ENCODE assay signal across 2 cellular contexts in the genomic region with DNA sequence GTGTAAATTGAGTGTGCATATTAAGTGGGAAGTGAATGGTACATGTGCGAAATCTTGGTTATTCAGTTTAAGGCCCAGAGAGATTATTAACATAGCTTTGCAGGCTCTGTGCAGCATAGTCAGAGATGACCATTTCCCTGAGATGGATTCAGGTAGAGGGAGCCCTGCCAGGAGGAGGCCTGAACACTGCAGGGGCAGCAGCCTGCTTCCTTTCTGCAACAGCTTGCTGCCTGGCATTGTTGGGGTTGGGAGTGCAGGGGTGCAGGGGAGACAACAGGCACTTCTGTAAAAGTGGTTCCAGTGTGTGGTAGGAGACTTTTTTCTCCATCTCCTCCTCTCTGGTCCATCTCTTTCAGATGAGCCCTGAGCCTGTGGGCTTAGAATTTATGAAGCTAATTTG.
TF ChIP-seq lines count a peak whose summit lies in the region.

No MANE protein-coding gene starts in this region.

TF ChIP-seq in HepG2, 621 proteins besides CTCF, POLR2A, EP300 and RAD21 (continued from another document):
- TF ChIP-seq, protein P1, sequence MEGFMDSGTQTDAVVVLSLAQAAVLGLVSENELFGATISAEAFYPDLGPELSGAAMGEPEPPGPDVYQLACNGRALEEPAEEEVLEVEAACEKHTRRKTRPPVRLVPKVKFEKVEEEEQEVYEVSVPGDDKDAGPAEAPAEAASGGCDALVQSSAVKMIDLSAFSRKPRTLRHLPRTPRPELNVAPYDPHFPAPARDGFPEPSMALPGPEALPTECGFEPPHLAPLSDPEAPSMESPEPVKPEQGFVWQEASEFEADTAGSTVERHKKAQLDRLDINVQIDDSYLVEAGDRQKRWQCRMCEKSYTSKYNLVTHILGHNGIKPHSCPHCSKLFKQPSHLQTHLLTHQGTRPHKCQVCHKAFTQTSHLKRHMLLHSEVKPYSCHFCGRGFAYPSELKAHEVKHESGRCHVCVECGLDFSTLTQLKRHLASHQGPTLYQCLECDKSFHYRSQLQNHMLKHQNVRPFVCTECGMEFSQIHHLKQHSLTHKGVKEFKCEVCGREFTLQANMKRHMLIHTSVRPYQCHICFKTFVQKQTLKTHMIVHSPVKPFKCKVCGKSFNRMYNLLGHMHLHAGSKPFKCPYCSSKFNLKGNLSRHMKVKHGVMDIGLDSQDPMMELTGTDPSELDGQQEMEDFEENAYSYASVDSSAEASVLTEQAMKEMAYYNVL (CRISPR knock-in tag; IDR thresholded peaks at IDR 0.05; ENCODE audit: borderline replicate concordance) = no peak
- TF ChIP-seq, protein P2, sequence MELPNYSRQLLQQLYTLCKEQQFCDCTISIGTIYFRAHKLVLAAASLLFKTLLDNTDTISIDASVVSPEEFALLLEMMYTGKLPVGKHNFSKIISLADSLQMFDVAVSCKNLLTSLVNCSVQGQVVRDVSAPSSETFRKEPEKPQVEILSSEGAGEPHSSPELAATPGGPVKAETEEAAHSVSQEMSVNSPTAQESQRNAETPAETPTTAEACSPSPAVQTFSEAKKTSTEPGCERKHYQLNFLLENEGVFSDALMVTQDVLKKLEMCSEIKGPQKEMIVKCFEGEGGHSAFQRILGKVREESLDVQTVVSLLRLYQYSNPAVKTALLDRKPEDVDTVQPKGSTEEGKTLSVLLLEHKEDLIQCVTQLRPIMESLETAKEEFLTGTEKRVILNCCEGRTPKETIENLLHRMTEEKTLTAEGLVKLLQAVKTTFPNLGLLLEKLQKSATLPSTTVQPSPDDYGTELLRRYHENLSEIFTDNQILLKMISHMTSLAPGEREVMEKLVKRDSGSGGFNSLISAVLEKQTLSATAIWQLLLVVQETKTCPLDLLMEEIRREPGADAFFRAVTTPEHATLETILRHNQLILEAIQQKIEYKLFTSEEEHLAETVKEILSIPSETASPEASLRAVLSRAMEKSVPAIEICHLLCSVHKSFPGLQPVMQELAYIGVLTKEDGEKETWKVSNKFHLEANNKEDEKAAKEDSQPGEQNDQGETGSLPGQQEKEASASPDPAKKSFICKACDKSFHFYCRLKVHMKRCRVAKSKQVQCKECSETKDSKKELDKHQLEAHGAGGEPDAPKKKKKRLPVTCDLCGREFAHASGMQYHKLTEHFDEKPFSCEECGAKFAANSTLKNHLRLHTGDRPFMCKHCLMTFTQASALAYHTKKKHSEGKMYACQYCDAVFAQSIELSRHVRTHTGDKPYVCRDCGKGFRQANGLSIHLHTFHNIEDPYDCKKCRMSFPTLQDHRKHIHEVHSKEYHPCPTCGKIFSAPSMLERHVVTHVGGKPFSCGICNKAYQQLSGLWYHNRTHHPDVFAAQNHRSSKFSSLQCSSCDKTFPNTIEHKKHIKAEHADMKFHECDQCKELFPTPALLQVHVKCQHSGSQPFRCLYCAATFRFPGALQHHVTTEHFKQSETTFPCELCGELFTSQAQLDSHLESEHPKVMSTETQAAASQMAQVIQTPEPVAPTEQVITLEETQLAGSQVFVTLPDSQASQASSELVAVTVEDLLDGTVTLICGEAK (IDR thresholded peaks at IDR 0.05) = no peak
- TF ChIP-seq, protein P2 (CRISPR knock-in tag; IDR thresholded peaks at IDR 0.05) = no peak
- no peak for TF ChIP-seq ZNF224 (CRISPR knock-in tag; IDR thresholded peaks at IDR 0.05)

TF ChIP-seq in WTC11, 78 proteins besides CTCF, POLR2A, EP300 and RAD21 (continued from another document):
- TF ChIP-seq TEAD4 (CRISPR knock-in tag; IDR thresholded peaks at IDR 0.05) (no peak), SP1 (CRISPR knock-in tag; conservative IDR thresholded peaks at IDR 0.05) (no peak), NFATC4 (CRISPR knock-in tag; IDR thresholded peaks at IDR 0.05) (no peak), ZNF317 (CRISPR knock-in tag; IDR thresholded peaks at IDR 0.05; ENCODE audit: borderline replicate concordance, low read depth) (no peak), ZNF121 (CRISPR knock-in tag; IDR thresholded peaks at IDR 0.05) (no peak), NR2C2 (CRISPR knock-in tag; IDR thresholded peaks at IDR 0.05) (no peak), ETV6 (CRISPR knock-in tag; IDR thresholded peaks at IDR 0.05) (no peak), ZNF232 (CRISPR knock-in tag; IDR thresholded peaks at IDR 0.05) (no peak)
- TF ChIP-seq, protein P3, sequence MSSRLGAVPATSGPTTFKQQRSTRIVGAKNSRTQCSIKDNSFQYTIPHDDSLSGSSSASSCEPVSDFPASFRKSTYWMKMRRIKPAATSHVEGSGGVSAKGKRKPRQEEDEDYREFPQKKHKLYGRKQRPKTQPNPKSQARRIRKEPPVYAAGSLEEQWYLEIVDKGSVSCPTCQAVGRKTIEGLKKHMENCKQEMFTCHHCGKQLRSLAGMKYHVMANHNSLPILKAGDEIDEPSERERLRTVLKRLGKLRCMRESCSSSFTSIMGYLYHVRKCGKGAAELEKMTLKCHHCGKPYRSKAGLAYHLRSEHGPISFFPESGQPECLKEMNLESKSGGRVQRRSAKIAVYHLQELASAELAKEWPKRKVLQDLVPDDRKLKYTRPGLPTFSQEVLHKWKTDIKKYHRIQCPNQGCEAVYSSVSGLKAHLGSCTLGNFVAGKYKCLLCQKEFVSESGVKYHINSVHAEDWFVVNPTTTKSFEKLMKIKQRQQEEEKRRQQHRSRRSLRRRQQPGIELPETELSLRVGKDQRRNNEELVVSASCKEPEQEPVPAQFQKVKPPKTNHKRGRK (CRISPR knock-in tag; IDR thresholded peaks at IDR 0.05; ENCODE audit: borderline replicate concordance) = no peak
- TF ChIP-seq, protein P4, sequence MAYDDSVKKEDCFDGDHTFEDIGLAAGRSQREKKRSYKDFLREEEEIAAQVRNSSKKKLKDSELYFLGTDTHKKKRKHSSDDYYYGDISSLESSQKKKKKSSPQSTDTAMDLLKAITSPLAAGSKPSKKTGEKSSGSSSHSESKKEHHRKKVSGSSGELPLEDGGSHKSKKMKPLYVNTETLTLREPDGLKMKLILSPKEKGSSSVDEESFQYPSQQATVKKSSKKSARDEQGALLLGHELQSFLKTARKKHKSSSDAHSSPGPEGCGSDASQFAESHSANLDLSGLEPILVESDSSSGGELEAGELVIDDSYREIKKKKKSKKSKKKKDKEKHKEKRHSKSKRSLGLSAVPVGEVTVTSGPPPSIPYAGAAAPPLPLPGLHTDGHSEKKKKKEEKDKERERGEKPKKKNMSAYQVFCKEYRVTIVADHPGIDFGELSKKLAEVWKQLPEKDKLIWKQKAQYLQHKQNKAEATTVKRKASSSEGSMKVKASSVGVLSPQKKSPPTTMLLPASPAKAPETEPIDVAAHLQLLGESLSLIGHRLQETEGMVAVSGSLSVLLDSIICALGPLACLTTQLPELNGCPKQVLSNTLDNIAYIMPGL (CRISPR knock-in tag; IDR thresholded peaks at IDR 0.05) = no peak
